24 cellular contexts compared by ENCODE assay signal in genomic region chr12:88693837-88694445, GRCh38.
DNase-seq lines count a peak whose midpoint lies in the region; ATAC-seq and TF ChIP-seq lines count a peak whose summit lies in the region.
"Had no signal": no experiment of that assay in that cellular context is flagged by ENCODE, and none has a peak within 500 bp of the region (broad histone marks: within the 10 kb centered on the region; RNA-seq: fewer than 3 reads in every experiment).

No MANE protein-coding gene starts in this region.

- no peaks in the 10 kb centered on the region for H3F3A ChIP-seq in PC-3 (ENCODE audit: low read length, unreplicated experiment)

- intact Hi-C loops in PC-3 (cut with micrococcal nuclease) (no loop called here), left lung (cut with DNase I) (no loop called here)

- H3K4me2 ChIP-seq in PC-3 (ENCODE audit: low read length), result no peak overlapping the region

- H3K4me3 ChIP-seq in PC-3 (ENCODE audit: low read length), result no peak overlapping the region
- H3K4me3 ChIP-seq in skeletal muscle cell (ENCODE audit: low read depth, low read length), result no peak overlapping the region
- no peak overlapping the region for H3K4me3 ChIP-seq in left lung
- H3K4me3 ChIP-seq: right lobe of liver, tibial nerve had no signal

- H4K20me1 ChIP-seq in PC-3 (ENCODE audit: low read length), result no peaks in the 10 kb centered on the region

- H3K27ac ChIP-seq in PC-3 (ENCODE audit: low read length), result no peak overlapping the region
- no peak overlapping the region for H3K27ac ChIP-seq in left lung
- H3K27ac ChIP-seq: right lobe of liver, tibial nerve had no signal

- no peak for TF ChIP-seq CTCF in PC-3 (conservative IDR thresholded peaks at IDR 0.05; ENCODE audit: low read depth, low read length)
- no peak for TF ChIP-seq CTCF in left lung (IDR thresholded peaks at IDR 0.05)

- DNase-seq in HT-29 (ENCODE audit: low spot score), result peak; percentile 30
- peak; percentile 51 for DNase-seq in PC-3
- DNase-seq in skeletal muscle cell (ENCODE audit: low read depth), result peak; percentile 4
- no peak for DNase-seq in left lung
- no peak for DNase-seq in KG1 (lab: John Stamatoyannopoulos, UW)
- DNase-seq: activated CD8-positive, alpha-beta T cell treated with anti-CD3 and anti-CD28 coated beads, Interleukin-2, amount 10 ng/mL, durations not matched to agents 7 days and 5 days; activated naive CD4-positive, alpha-beta T cell treated with anti-CD3 and anti-CD28 coated beads, Interleukin-2, amount 10 ng/mL, durations not matched to agents 7 days and 5 days; amniotic stem cell; BE2C; CD8-positive, alpha-beta T cell; DMS 273 treated with DMSO at 0.1 percent for 48 hours; left ventricle myocardium superior; MM.1S; NCI-H1930; NCI-H524; right lobe of liver; SHP77; stimulated activated CD4-positive, alpha-beta T cell treated with anti-CD3 and anti-CD28 coated beads, Interleukin-4, amount 100 ng/mL, for 4 hours had no signal

- no peaks in the 10 kb centered on the region for H3K9me2 ChIP-seq in PC-3 (replicated peaks; ENCODE audit: low read length)

- H3K27me3 ChIP-seq in PC-3 (ENCODE audit: low read length), result no peaks in the 10 kb centered on the region
- H3K27me3 ChIP-seq in left lung, result no peaks in the 10 kb centered on the region
- H3K27me3 ChIP-seq: BE2C, right lobe of liver, tibial nerve had no signal

- H3K4me1 ChIP-seq in PC-3 (ENCODE audit: insufficient read depth, low read length), result no peaks in the 10 kb centered on the region
- no peaks in the 10 kb centered on the region for H3K4me1 ChIP-seq in left lung
- H3K4me1 ChIP-seq: BE2C, right lobe of liver, tibial nerve had no signal

- BruUV-seq in PC-3 (replicated peaks; lab: Mats Ljungman, UMichigan), result no TSS peak

- ATAC-seq in PC-3, result peak; percentile 88
- peak; percentile 66 for ATAC-seq in esophagus mucosa
- no peak for ATAC-seq in HG02981 (IDR thresholded peaks at IDR 0.05; ENCODE audit: unreplicated experiment)
- ATAC-seq in left lung, result no peak
- ATAC-seq: activated CD8-positive, alpha-beta T cell treated with anti-CD3 and anti-CD28 coated beads, Interleukin-2, amount 10 ng/mL, durations not matched to agents 7 days and 5 days; activated T-helper 17 cell treated with anti-CD3 and anti-CD28 coated beads, Interleukin-2, amount 50 U/mL, for 72 hours; CD8-positive, alpha-beta T cell; HCT116; left ventricle myocardium superior; Panc1; right lobe of liver had no signal

- no peak overlapping the region for H2AFZ ChIP-seq in PC-3 (ENCODE audit: low read length)

- CTCF ChIA-PET in PC-3 (lab: Charles Lee), result no interaction called here

- H3K9me3 ChIP-seq in PC-3 (ENCODE audit: low read length), result no peaks in the 10 kb centered on the region
- H3K9me3 ChIP-seq in left lung, result peaks cover 0 to 23% of the 10 kb centered on the region in 2 donors
- H3K9me3 ChIP-seq: BE2C, right lobe of liver had no signal

- H3K36me3 ChIP-seq in PC-3 (ENCODE audit: low read depth, low read length), result no peaks in the 10 kb centered on the region
- no peaks in the 10 kb centered on the region for H3K36me3 ChIP-seq in left lung
- H3K36me3 ChIP-seq: BE2C, right lobe of liver, tibial nerve had no signal

- H3K79me2 ChIP-seq in PC-3 (ENCODE audit: low read length), result no peaks in the 10 kb centered on the region

- H3K9ac ChIP-seq in PC-3 (ENCODE audit: low read length), result no peak overlapping the region

- POLR2A ChIA-PET in PC-3 (lab: Charles Lee; ENCODE audit: unreplicated experiment), result interaction anchor here (0.7 kb wide), 1 partner anchor 164 kb away, joined by 4 read pairs; no protein-coding TSS in a partner anchor

Comparison
In these comparisons a context has a peak if more than half of its experiments do, and no peak if none do; other contexts are left out.
1. DNase-seq: peak in HT-29 (single experiment), PC-3 (single experiment) and skeletal muscle cell (single experiment); none in left lung (0 of 2) and KG1 (single experiment).
2. ATAC-seq: peak in PC-3 (single experiment) and esophagus mucosa (single experiment); none in HG02981 (single experiment) and left lung (single experiment).